ENCODE assay signal across 9 cellular contexts in genomic region chr1:12472798-12473551, GRCh38.
DNase-seq lines count a peak whose midpoint lies in the region; ATAC-seq, FAIRE-seq and TF ChIP-seq lines count a peak whose summit lies in the region.
"Had no signal": no experiment of that assay in that cellular context is flagged by ENCODE, and none has a peak within 500 bp of the region (broad histone marks: within the 10 kb centered on the region; RNA-seq: fewer than 3 reads in every experiment).

No MANE protein-coding gene starts in this region.

- peaks cover 4% of the 10 kb centered on the region for H3K36me3 ChIP-seq in upper lobe of right lung
- H3K36me3 ChIP-seq in kidney (ENCODE audit: control insufficient read depth in 1 of 2, insufficient read depth in 2 of 2, low read length in 2 of 2): no peaks in the 10 kb centered on the region

- intact Hi-C loops in upper lobe of right lung (cut with DNase I): no loop called here
- intact Hi-C loops in kidney (cut with DNase I): no loop called here

- FAIRE-seq in kidney (lab: Jason Lieb, UNC): no peak
- FAIRE-seq: A549 had no signal

- H3K36me3 Mint-ChIP-seq in activated naive CD4-positive, alpha-beta T cell treated with anti-CD3 and anti-CD28 coated beads, Interleukin-2, amount 50 U/mL, for 24 hours: peaks cover 10% of the 10 kb centered on the region
- H3K36me3 Mint-ChIP-seq in progenitor cell of endocrine pancreas (ENCODE audit: insufficient read depth) (peaks cover 36% of the 10 kb centered on the region), endothelial cell (ENCODE audit: low read depth, unreplicated experiment) (peaks cover 31% of the 10 kb centered on the region)

- H3K9ac ChIP-seq in kidney (ENCODE audit: low read length in 2 of 2): no peak overlapping the region

- H3K9me3 ChIP-seq in upper lobe of right lung: no peaks in the 10 kb centered on the region
- H3K9me3 ChIP-seq in kidney (ENCODE audit: control insufficient read depth in 1 of 2, low read length in 2 of 2): no peaks in the 10 kb centered on the region

- H3K9me3 Mint-ChIP-seq in activated naive CD4-positive, alpha-beta T cell treated with anti-CD3 and anti-CD28 coated beads, Interleukin-2, amount 50 U/mL, for 24 hours: no peaks in the 10 kb centered on the region
- peaks cover 9% of the 10 kb centered on the region for H3K9me3 Mint-ChIP-seq in progenitor cell of endocrine pancreas (ENCODE audit: low read depth)
- H3K9me3 Mint-ChIP-seq in endothelial cell (ENCODE audit: unreplicated experiment): no peaks in the 10 kb centered on the region

- H3K4me1 Mint-ChIP-seq in activated naive CD4-positive, alpha-beta T cell treated with anti-CD3 and anti-CD28 coated beads, Interleukin-2, amount 50 U/mL, for 24 hours: peaks cover 93% of the 10 kb centered on the region
- H3K4me1 Mint-ChIP-seq in progenitor cell of endocrine pancreas (ENCODE audit: low read depth) (peaks cover 44% of the 10 kb centered on the region), endothelial cell (ENCODE audit: unreplicated experiment) (peaks cover 3% of the 10 kb centered on the region)

- H3K4me1 ChIP-seq in upper lobe of right lung (peaks cover 64% of the 10 kb centered on the region), kidney (ENCODE audit: control insufficient read depth in 1 of 2, insufficient read depth in 1 of 2, low read depth in 1 of 2, low read length in 2 of 2) (peaks cover 16 to 19% of the 10 kb centered on the region in 2 donors)

- no peak for TF ChIP-seq CTCF in progenitor cell of endocrine pancreas (IDR thresholded peaks at IDR 0.05; ENCODE audit: unreplicated experiment)
- TF ChIP-seq CTCF in upper lobe of right lung (IDR thresholded peaks at IDR 0.05): no peak
- no peak for TF ChIP-seq CTCF in kidney (IDR thresholded peaks at IDR 0.05; ENCODE audit: borderline replicate concordance, extremely low read depth, insufficient read depth)
- TF ChIP-seq CTCF in endothelial cell (IDR thresholded peaks at IDR 0.05; ENCODE audit: unreplicated experiment): no peak

- H3K4me3 Mint-ChIP-seq in activated naive CD4-positive, alpha-beta T cell treated with anti-CD3 and anti-CD28 coated beads, Interleukin-2, amount 50 U/mL, for 24 hours: peak overlapping the region; percentile 84
- H3K4me3 Mint-ChIP-seq in progenitor cell of endocrine pancreas (ENCODE audit: low read depth): peak overlapping the region; percentile 26
- no peak overlapping the region for H3K4me3 Mint-ChIP-seq in endothelial cell (ENCODE audit: unreplicated experiment)

- H3K27ac ChIP-seq in upper lobe of right lung (peak overlapping the region; percentile 58), kidney (ENCODE audit: low read depth in 2 of 2, low read length in 2 of 2) (peak overlapping the region in 1 of 2 donors; percentile 45)

- peak; percentile 56 for DNase-seq in NK-92 treated with Interleukin-12 subunit alpha and Interleukin-12 subunit beta, amount 100 ng/mL, for 24 hours (lab: John Stamatoyannopoulos, UW)
- no peak for DNase-seq in NK-92 (lab: John Stamatoyannopoulos, UW; ENCODE audit: unreplicated experiment)
- no peak for DNase-seq in progenitor cell of endocrine pancreas (ENCODE audit: low spot score, unreplicated experiment)
- no peak for DNase-seq in upper lobe of right lung
- DNase-seq in kidney: no peak
- DNase-seq in pons (ENCODE audit: low spot score): no peak
- no peak for DNase-seq in endothelial cell (ENCODE audit: low spot score)

- no peaks in the 10 kb centered on the region for H3K27me3 ChIP-seq in upper lobe of right lung

- H3K27me3 Mint-ChIP-seq in activated naive CD4-positive, alpha-beta T cell treated with anti-CD3 and anti-CD28 coated beads, Interleukin-2, amount 50 U/mL, for 24 hours: no peaks in the 10 kb centered on the region
- H3K27me3 Mint-ChIP-seq in progenitor cell of endocrine pancreas (no peaks in the 10 kb centered on the region), endothelial cell (ENCODE audit: unreplicated experiment) (no peaks in the 10 kb centered on the region)

- peak; percentile 13 for ATAC-seq in upper lobe of right lung
- ATAC-seq: A549 had no signal

- peak overlapping the region; percentile 98 for H3K27ac Mint-ChIP-seq in activated naive CD4-positive, alpha-beta T cell treated with anti-CD3 and anti-CD28 coated beads, Interleukin-2, amount 50 U/mL, for 24 hours
- H3K27ac Mint-ChIP-seq in progenitor cell of endocrine pancreas (peak overlapping the region; percentile 47), endothelial cell (ENCODE audit: unreplicated experiment) (no peak overlapping the region)

- no peak overlapping the region for H3K4me3 ChIP-seq in upper lobe of right lung
- H3K4me3 ChIP-seq in kidney (ENCODE audit: low read length in 2 of 2): no peak overlapping the region
- H3K4me3 ChIP-seq: A549 had no signal
